Comparison of ENCODE assay signal across 17 cellular contexts in the genomic region with DNA sequence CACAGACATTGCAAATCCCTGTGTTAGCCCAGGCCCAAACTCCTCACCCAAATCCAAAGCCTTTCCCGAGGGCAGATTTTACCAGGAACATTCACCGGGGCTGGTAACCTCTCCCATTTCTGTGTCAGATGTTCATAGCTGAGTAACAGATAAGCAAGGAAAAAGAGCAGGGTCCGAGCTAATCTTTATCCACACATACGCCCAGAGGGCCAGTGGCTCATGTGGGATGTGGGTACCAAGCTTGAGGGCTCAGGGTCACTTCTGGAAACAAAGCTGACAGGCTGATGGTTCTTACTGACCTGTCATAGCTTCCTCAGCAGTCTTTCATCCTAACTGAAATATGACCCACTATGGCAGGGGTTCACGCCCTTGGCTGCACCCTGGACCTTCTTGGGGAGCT. TPM values are rescaled to one million over a fixed set of nuclear protein-coding genes. Genes with fewer than 3 reads are reported as not detected.
DNase-seq lines count a peak whose midpoint lies in the region; ATAC-seq and TF ChIP-seq lines count a peak whose summit lies in the region.
"Had no signal": no experiment of that assay in that cellular context is flagged by ENCODE, and none has a peak within 500 bp of the region (broad histone marks: within the 10 kb centered on the region; RNA-seq: fewer than 3 reads in every experiment).

No MANE protein-coding gene starts in this region.

- H3K36me3 ChIP-seq in heart left ventricle (peaks cover 0 to 62% (median 37%) of the 10 kb centered on the region in 9 donors), urinary bladder (ENCODE audit: insufficient read depth) (peaks cover 4% of the 10 kb centered on the region)

- H3K4me3 Mint-ChIP-seq in osteocyte (ENCODE audit: unreplicated experiment) (no peak overlapping the region), Calu3 (ENCODE audit: low read depth, unreplicated experiment) (no peak overlapping the region)
- H3K4me3 Mint-ChIP-seq: activated naive CD4-positive, alpha-beta T cell treated with anti-CD3 and anti-CD28 coated beads, Interleukin-2, amount 50 U/mL, for 24 hours; nephron; stimulated activated naive B cell treated with anti-CD40 and anti-IgM and Interleukin-4, amounts not matched to agents 10 μg/mL and 1 μg/mL and 100 μg/mL, for 72 hours had no signal

- no peak for ATAC-seq in heart left ventricle
- no peak for ATAC-seq in left cardiac atrium

- TF ChIP-seq CTCF in heart left ventricle (IDR thresholded peaks at IDR 0.05) (no peak), coronary artery (IDR thresholded peaks at IDR 0.05) (no peak), osteocyte (IDR thresholded peaks at IDR 0.05) (no peak), Calu3 (IDR thresholded peaks at IDR 0.05; ENCODE audit: unreplicated experiment) (no peak)

- H3K4me3 ChIP-seq in heart left ventricle (no peak overlapping the region), coronary artery (no peak overlapping the region), urinary bladder (ENCODE audit: low read depth, low read length) (no peak overlapping the region)
- H3K4me3 ChIP-seq: SK-N-MC had no signal

- H3K36me3 Mint-ChIP-seq in osteocyte (ENCODE audit: unreplicated experiment) (peaks cover 38% of the 10 kb centered on the region), Calu3 (ENCODE audit: insufficient read depth, unreplicated experiment) (peaks cover 7% of the 10 kb centered on the region)

- H3K27me3 ChIP-seq in heart left ventricle, result no peaks in the 10 kb centered on the region

- 63 to 76% (median 73%) methylated on average over 4 to 5 of the region's 5 CpGs for WGBS in heart left ventricle, 4 donors
- 85% methylated on average over 5 of the region's 5 CpGs for WGBS in urinary bladder

- no TSS peak for BruUV-seq in Calu3 (replicated peaks; lab: Mats Ljungman, UMichigan)

- H3K27ac ChIP-seq in heart left ventricle, result peak overlapping the region; percentile 37 to 83 (median 74)
- H3K27ac ChIP-seq in coronary artery, result peak overlapping the region; percentile 35 to 68
- peak overlapping the region; percentile 60 for H3K27ac ChIP-seq in urinary bladder (ENCODE audit: low read depth)
- H3K27ac ChIP-seq: SK-N-MC had no signal

- intact Hi-C loops in heart left ventricle (cut with DNase I) (loop anchor here in 7 of 10 donors (5.0 to 10.0 kb wide), 8 partner anchors 186 to 666 kb away; a partner anchor contains a TSS), left cardiac atrium (cut with DNase I) (loop anchor here in 1 of 2 donors (10.0 kb wide), 2 partner anchors 256 to 356 kb away; a partner anchor contains a TSS), Calu3 (cut with micrococcal nuclease; ENCODE audit: unreplicated experiment) (loop anchor here (10.0 kb wide), 1 partner anchor 666 kb away; no protein-coding TSS in a partner anchor)

- H3K9me3 Mint-ChIP-seq in osteocyte (ENCODE audit: unreplicated experiment) (peaks cover 5% of the 10 kb centered on the region), Calu3 (ENCODE audit: low read depth, unreplicated experiment) (no peaks in the 10 kb centered on the region)
- H3K9me3 Mint-ChIP-seq: activated naive CD4-positive, alpha-beta T cell treated with anti-CD3 and anti-CD28 coated beads, Interleukin-2, amount 50 U/mL, for 24 hours had no signal

- H3K27me3 Mint-ChIP-seq in osteocyte (ENCODE audit: unreplicated experiment) (no peaks in the 10 kb centered on the region), Calu3 (ENCODE audit: unreplicated experiment) (no peaks in the 10 kb centered on the region)
- H3K27me3 Mint-ChIP-seq: activated naive CD4-positive, alpha-beta T cell treated with anti-CD3 and anti-CD28 coated beads, Interleukin-2, amount 50 U/mL, for 24 hours; stimulated activated naive B cell treated with anti-CD40 and anti-IgM and Interleukin-4, amounts not matched to agents 10 μg/mL and 1 μg/mL and 100 μg/mL, for 72 hours had no signal

- no peak for DNase-seq in heart left ventricle
- no peak for DNase-seq in left cardiac atrium
- DNase-seq in coronary artery (ENCODE audit: low spot score), result no peak
- no peak for DNase-seq in osteocyte (ENCODE audit: extremely low spot score, unreplicated experiment)
- no peak for DNase-seq in NCI-H1417 (lab: John Stamatoyannopoulos, UW)
- no peak for DNase-seq in Calu3
- DNase-seq in HT-29 (ENCODE audit: low spot score), result no peak
- DNase-seq: activated CD4-positive, alpha-beta T cell treated with anti-CD3 and anti-CD28 coated beads for 48 hours; Karpas-422; NCI-H1092; NCI-H774; stimulated activated CD4-positive, alpha-beta T cell treated with anti-CD3 and anti-CD28 coated beads, Interleukin-15, amount 100 ng/mL, for 24 hours; stimulated activated naive B cell treated with anti-CD40 and anti-IgM and Interleukin-4, amounts not matched to agents 10 μg/mL and 1 μg/mL and 100 μg/mL, for 72 hours had no signal

- no peak for TF ChIP-seq POLR2A in heart left ventricle (IDR thresholded peaks at IDR 0.05)

- H3K27ac Mint-ChIP-seq in osteocyte (ENCODE audit: unreplicated experiment) (peak overlapping the region; percentile 94), Calu3 (ENCODE audit: unreplicated experiment) (no peak overlapping the region)

- H3K9me3 ChIP-seq in heart left ventricle, result peaks cover 0 to 4% (median 0%) of the 10 kb centered on the region in 12 donors

- H3K4me1 ChIP-seq in heart left ventricle (peaks cover 0 to 34% (median 20%) of the 10 kb centered on the region in 12 donors), urinary bladder (ENCODE audit: insufficient read depth) (no peaks in the 10 kb centered on the region)

- H3K4me1 Mint-ChIP-seq in osteocyte (ENCODE audit: unreplicated experiment), result peaks cover 36% of the 10 kb centered on the region
- no peaks in the 10 kb centered on the region for H3K4me1 Mint-ChIP-seq in Calu3 (ENCODE audit: low read depth, unreplicated experiment)
- H3K4me1 Mint-ChIP-seq: activated naive CD4-positive, alpha-beta T cell treated with anti-CD3 and anti-CD28 coated beads, Interleukin-2, amount 50 U/mL, for 24 hours; nephron had no signal

- CTCF ChIA-PET in Calu3 (lab: Charles Lee), result no interaction called here

RNA-seq across cellular contexts. Expression of a gene that starts 39.8 kb away (rescaled TPM):
- total RNA-seq in heart left ventricle, result 10 to 100 TPM; 41.3 to 98.4 (median 60.8) TPM
- polyA plus RNA-seq in heart left ventricle, result 10 to 100 TPM; 21.4 to 38.6 TPM
- total RNA-seq in left cardiac atrium, result 10 to 100 TPM; 31.7 to 58.8 TPM
- total RNA-seq in osteocyte, result 84.6 and 108 TPM in 2 replicates
- total RNA-seq in urinary bladder, result 146 TPM
- 68.2 TPM for polyA plus RNA-seq in urinary bladder
- 31.1 and 32.0 TPM in 2 replicates for total RNA-seq in Calu3 (2022)
- total RNA-seq in HT-29 (2014; rRNA removed; shearing (Covaris generic)), result 21.8 TPM in 2 replicates
